In the genomic region with DNA sequence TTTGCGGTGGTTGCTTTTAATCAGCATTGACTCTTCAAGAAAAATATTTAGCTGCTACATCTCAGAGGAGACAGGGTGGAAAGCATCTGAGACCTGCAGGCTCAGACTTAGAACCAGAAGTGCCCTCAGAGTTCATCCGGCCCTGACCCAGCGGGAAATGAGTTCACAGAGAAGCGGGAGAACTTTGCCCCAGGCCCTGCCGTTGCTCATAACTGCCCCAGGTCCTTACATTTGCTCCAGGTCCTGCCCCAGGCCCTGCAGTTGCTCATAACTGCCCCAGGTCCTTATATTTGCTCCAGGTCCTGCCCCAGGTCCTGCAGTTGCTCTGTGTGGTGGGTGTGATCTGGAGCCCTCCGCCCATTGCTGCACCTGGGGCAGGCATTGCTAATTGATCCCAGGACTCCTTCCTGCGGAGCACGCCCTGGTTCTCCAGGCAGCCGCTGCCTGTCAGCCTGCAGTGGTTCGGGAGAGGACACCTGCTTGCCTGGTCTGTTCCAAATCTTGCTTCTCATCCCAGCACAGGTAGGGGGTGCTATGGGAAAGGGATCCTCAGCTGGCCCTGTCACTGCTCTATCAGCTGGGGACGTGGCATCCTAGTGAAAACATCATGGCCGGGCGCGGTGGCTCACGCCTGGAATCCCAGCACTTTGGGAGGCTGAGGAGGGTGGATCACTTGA, we compare ENCODE assay signal across 19 cellular contexts. TPM values are rescaled to one million over a fixed set of nuclear protein-coding genes. Genes with fewer than 3 reads are reported as not detected.
DNase-seq lines count a peak whose midpoint lies in the region; ATAC-seq and TF ChIP-seq lines count a peak whose summit lies in the region.
"Had no signal": no experiment of that assay in that cellular context is flagged by ENCODE, and none has a peak within 500 bp of the region (broad histone marks: within the 10 kb centered on the region; RNA-seq: fewer than 3 reads in every experiment).

No MANE protein-coding gene starts in this region.

- no peaks in the 10 kb centered on the region for H3K9me3 ChIP-seq in sigmoid colon
- H3K9me3 ChIP-seq: Caco-2, upper lobe of left lung had no signal

- H3K4me3 ChIP-seq in epithelial cell of proximal tubule (ENCODE audit: low read depth, low read length) (no peak overlapping the region), sigmoid colon (no peak overlapping the region)
- H3K4me3 ChIP-seq: upper lobe of left lung had no signal

- CTCF ChIA-PET in activated CD4-positive, alpha-beta memory T cell treated with anti-CD3 and anti-CD28 coated beads for 36 hours (lab: Charles Lee): no interaction called here
- CTCF ChIA-PET in activated CD4-positive, alpha-beta memory T cell treated with anti-CD3 and anti-CD28 coated beads, Interleukin-2, amount 10 ng/mL, durations not matched to agents 7 days and 5 days (lab: Charles Lee): no interaction called here
- CTCF ChIA-PET in T-cell (lab: Charles Lee): no interaction called here

- no peaks in the 10 kb centered on the region for H3K9me3 Mint-ChIP-seq in activated CD4-positive, alpha-beta memory T cell treated with anti-CD3 and anti-CD28 coated beads for 36 hours
- no peaks in the 10 kb centered on the region for H3K9me3 Mint-ChIP-seq in activated CD4-positive, alpha-beta memory T cell treated with anti-CD3 and anti-CD28 coated beads, Interleukin-2, amount 10 ng/mL, durations not matched to agents 7 days and 5 days
- no peaks in the 10 kb centered on the region for H3K9me3 Mint-ChIP-seq in T-cell
- H3K9me3 Mint-ChIP-seq: immature natural killer cell had no signal

- TF ChIP-seq CTCF in epithelial cell of proximal tubule (conservative IDR thresholded peaks at IDR 0.05; ENCODE audit: low read depth, low read length) (peak; percentile 34), sigmoid colon (IDR thresholded peaks at IDR 0.05) (no peak)

- H3K27ac ChIP-seq in sigmoid colon: peak overlapping the region in 3 of 4 donors; percentile 84 to 93 (median 92)
- H3K27ac ChIP-seq: foreskin keratinocyte, RWPE1, upper lobe of left lung had no signal

- no peak for TF ChIP-seq POLR2A in sigmoid colon (IDR thresholded peaks at IDR 0.05)

- no peak for TF ChIP-seq EP300 in sigmoid colon (IDR thresholded peaks at IDR 0.05)

- no peak overlapping the region for H3K27ac Mint-ChIP-seq in activated CD4-positive, alpha-beta memory T cell treated with anti-CD3 and anti-CD28 coated beads for 36 hours
- H3K27ac Mint-ChIP-seq in activated CD4-positive, alpha-beta memory T cell treated with anti-CD3 and anti-CD28 coated beads, Interleukin-2, amount 10 ng/mL, durations not matched to agents 7 days and 5 days: no peak overlapping the region
- no peak overlapping the region for H3K27ac Mint-ChIP-seq in T-cell
- H3K27ac Mint-ChIP-seq: IgD-negative memory B cell, immature natural killer cell had no signal

- no peaks in the 10 kb centered on the region for H3K27me3 ChIP-seq in sigmoid colon
- H3K27me3 ChIP-seq: foreskin keratinocyte, upper lobe of left lung had no signal

- H3K36me3 Mint-ChIP-seq in activated CD4-positive, alpha-beta memory T cell treated with anti-CD3 and anti-CD28 coated beads for 36 hours: peaks cover 1% of the 10 kb centered on the region
- H3K36me3 Mint-ChIP-seq in activated CD4-positive, alpha-beta memory T cell treated with anti-CD3 and anti-CD28 coated beads, Interleukin-2, amount 10 ng/mL, durations not matched to agents 7 days and 5 days (ENCODE audit: low read depth): no peaks in the 10 kb centered on the region
- H3K36me3 Mint-ChIP-seq in T-cell: no peaks in the 10 kb centered on the region
- H3K36me3 Mint-ChIP-seq: immature natural killer cell had no signal

- H3K4me1 Mint-ChIP-seq in activated CD4-positive, alpha-beta memory T cell treated with anti-CD3 and anti-CD28 coated beads for 36 hours (ENCODE audit: low read depth): no peaks in the 10 kb centered on the region
- no peaks in the 10 kb centered on the region for H3K4me1 Mint-ChIP-seq in activated CD4-positive, alpha-beta memory T cell treated with anti-CD3 and anti-CD28 coated beads, Interleukin-2, amount 10 ng/mL, durations not matched to agents 7 days and 5 days
- H3K4me1 Mint-ChIP-seq in T-cell: no peaks in the 10 kb centered on the region
- H3K4me1 Mint-ChIP-seq: IgD-negative memory B cell, immature natural killer cell had no signal

- no peak for ATAC-seq in T-cell (replicated peaks in 1 of 4)
- ATAC-seq: foreskin keratinocyte had no signal

- intact Hi-C loops in activated CD4-positive, alpha-beta memory T cell treated with anti-CD3 and anti-CD28 coated beads for 36 hours (cut with micrococcal nuclease): loop anchor here (2.0 kb wide), 1 partner anchor 44 kb away; no protein-coding TSS in a partner anchor
- intact Hi-C loops in sigmoid colon (cut with DNase I): no loop called here

- H3K27me3 Mint-ChIP-seq in activated CD4-positive, alpha-beta memory T cell treated with anti-CD3 and anti-CD28 coated beads for 36 hours: no peaks in the 10 kb centered on the region
- no peaks in the 10 kb centered on the region for H3K27me3 Mint-ChIP-seq in activated CD4-positive, alpha-beta memory T cell treated with anti-CD3 and anti-CD28 coated beads, Interleukin-2, amount 10 ng/mL, durations not matched to agents 7 days and 5 days
- no peaks in the 10 kb centered on the region for H3K27me3 Mint-ChIP-seq in T-cell
- H3K27me3 Mint-ChIP-seq: IgD-negative memory B cell had no signal

- H3K36me3 ChIP-seq in sigmoid colon: peaks cover 14 to 39% (median 18%) of the 10 kb centered on the region in 4 donors

- H3K4me1 ChIP-seq in sigmoid colon: peaks cover 0 to 55% (median 52%) of the 10 kb centered on the region in 4 donors
- H3K4me1 ChIP-seq: foreskin keratinocyte had no signal

- peak; percentile 21 for DNase-seq in activated CD4-positive, alpha-beta memory T cell treated with anti-CD3 and anti-CD28 coated beads for 36 hours
- DNase-seq in activated CD4-positive, alpha-beta memory T cell treated with anti-CD3 and anti-CD28 coated beads, Interleukin-2, amount 10 ng/mL, durations not matched to agents 7 days and 5 days: no peak
- DNase-seq in NCI-H69 (lab: John Stamatoyannopoulos, UW): peak; percentile 66
- DNase-seq in epithelial cell of proximal tubule (ENCODE audit: low read depth): no peak
- no peak for DNase-seq in sigmoid colon
- DNase-seq in NCI-H510A treated with DMSO at 0.1 percent for 48 hours (lab: John Stamatoyannopoulos, UW): no peak
- DNase-seq in T-cell: no peak
- DNase-seq in NOMO-1 treated with dmso at 0.1 percent for 144 hours (lab: John Stamatoyannopoulos, UW; ENCODE audit: unreplicated experiment): no peak
- DNase-seq: activated CD4-positive, alpha-beta T cell treated with anti-CD3 and anti-CD28 coated beads for 4 hours; foreskin keratinocyte; immature natural killer cell; mesenchymal stem cell; NCI-H226; stimulated activated CD4-positive, alpha-beta T cell treated with anti-CD3 and anti-CD28 coated beads, Interleukin-4, amount 100 ng/mL, for 4 hours; T-helper 2 cell; upper lobe of left lung had no signal

- POLR2A ChIA-PET in activated CD4-positive, alpha-beta memory T cell treated with anti-CD3 and anti-CD28 coated beads for 36 hours (lab: Charles Lee): no interaction called here
- POLR2A ChIA-PET in activated CD4-positive, alpha-beta memory T cell treated with anti-CD3 and anti-CD28 coated beads, Interleukin-2, amount 10 ng/mL, durations not matched to agents 7 days and 5 days (lab: Charles Lee): no interaction called here
- POLR2A ChIA-PET in T-cell (lab: Charles Lee): no interaction called here

- WGBS in sigmoid colon, 2 donors: 84 to 93% methylated on average over 15 of the region's 15 CpGs

- H3K4me3 Mint-ChIP-seq in activated CD4-positive, alpha-beta memory T cell treated with anti-CD3 and anti-CD28 coated beads for 36 hours: no peak overlapping the region
- H3K4me3 Mint-ChIP-seq in activated CD4-positive, alpha-beta memory T cell treated with anti-CD3 and anti-CD28 coated beads, Interleukin-2, amount 10 ng/mL, durations not matched to agents 7 days and 5 days: no peak overlapping the region
- no peak overlapping the region for H3K4me3 Mint-ChIP-seq in T-cell
- H3K4me3 Mint-ChIP-seq: IgD-negative memory B cell, immature natural killer cell had no signal

RNA-seq across cellular contexts. Expression of a gene that starts 58.1 kb away (rescaled TPM):
- 100 to 1,000 TPM; 108 to 110 TPM for total RNA-seq in activated CD4-positive, alpha-beta memory T cell treated with anti-CD3 and anti-CD28 coated beads for 36 hours
- total RNA-seq in activated CD4-positive, alpha-beta memory T cell treated with anti-CD3 and anti-CD28 coated beads, Interleukin-2, amount 10 ng/mL, durations not matched to agents 7 days and 5 days: 100 to 1,000 TPM; 105 to 115 TPM
- total RNA-seq in epithelial cell of proximal tubule (55.8 and 85.9 TPM in 2 replicates), sigmoid colon (100 to 1,000 TPM; 133 to 157 (median 146) TPM), T-cell (100 to 1,000 TPM; 106 to 147 (median 118) TPM)
- 10 to 100 TPM; 24.0 to 39.4 (median 31.0) TPM for polyA plus RNA-seq in sigmoid colon

Comparison
In these comparisons a context has a peak if more than half of its experiments do, and no peak if none do; other contexts are left out.
1. DNase-seq: peak in activated CD4-positive, alpha-beta memory T cell treated with anti-CD3 and anti-CD28 coated beads for 36 hours (single experiment) and NCI-H69 (single experiment); none in activated CD4-positive, alpha-beta memory T cell treated with anti-CD3 and anti-CD28 coated beads, Interleukin-2, amount 10 ng/mL, durations not matched to agents 7 days and 5 days (single experiment), epithelial cell of proximal tubule (single experiment), sigmoid colon (single experiment), NCI-H510A treated with DMSO at 0.1 percent for 48 hours (single experiment), T-cell (0 of 34) and NOMO-1 treated with dmso at 0.1 percent for 144 hours (single experiment).